In the genomic region with DNA sequence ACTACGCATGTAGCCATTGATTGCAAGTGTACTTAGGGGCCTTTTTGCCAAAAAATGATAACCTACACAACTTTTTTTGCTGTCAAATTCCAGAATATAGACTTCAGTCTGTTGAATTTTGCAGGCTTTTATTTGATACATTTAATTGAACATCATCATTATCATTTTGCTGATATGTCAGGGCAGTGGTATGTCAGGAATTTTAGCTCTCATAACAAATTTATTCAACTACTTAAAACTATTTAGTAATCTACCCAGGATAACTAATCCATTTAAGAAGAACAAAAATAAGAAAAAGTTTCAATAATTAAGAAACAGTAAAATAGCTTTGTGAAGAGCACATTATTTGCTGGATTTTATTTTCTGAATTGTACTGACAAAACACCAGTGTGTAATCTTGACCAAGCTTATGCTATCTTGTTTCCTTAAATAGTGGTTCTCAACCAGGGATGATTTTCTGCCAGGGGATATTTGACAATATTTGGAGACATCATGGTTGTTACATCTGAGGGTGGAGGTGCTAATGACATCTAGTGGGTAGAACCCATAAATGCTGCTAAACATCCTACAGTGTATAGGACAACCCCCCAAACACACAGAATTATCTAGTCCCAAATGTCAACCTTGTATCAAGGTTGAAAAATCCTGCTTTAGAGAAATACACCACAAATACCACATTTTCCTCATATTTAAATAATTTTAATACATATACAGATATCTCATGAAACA, we compare ENCODE assay signal across 16 cellular contexts. TPM values are rescaled to one million over a fixed set of nuclear protein-coding genes. Genes with fewer than 3 reads are reported as not detected.
A peak's percentile ranks its signal among the peaks of the same experiment; 100 is the strongest.
DNase-seq lines count a peak whose midpoint lies in the region; ATAC-seq and TF ChIP-seq lines count a peak whose summit lies in the region.
"Had no signal": no experiment of that assay in that cellular context is flagged by ENCODE, and none has a peak within 500 bp of the region (broad histone marks: within the 10 kb centered on the region; RNA-seq: fewer than 3 reads in every experiment).

No MANE protein-coding gene starts in this region.

- CTCF ChIA-PET in T-cell (lab: Charles Lee) = interaction anchor here in 1 of 2 donors (0.6 to 2.1 kb wide), 4 partner anchors 8 to 704 kb away, joined by 3 to 5 read pairs (median 4); partner anchors contain the start of gene TTN

- H3K4me3 ChIP-seq in choroid plexus epithelial cell (ENCODE audit: low read depth, low read length) = no peak overlapping the region
- H3K4me3 ChIP-seq in smooth muscle cell = no peak overlapping the region
- H3K4me3 ChIP-seq: tibial artery had no signal

- H3K79me2 ChIP-seq in smooth muscle cell (ENCODE audit: low read depth) = no peaks in the 10 kb centered on the region

- no peak overlapping the region for H2AFZ ChIP-seq in smooth muscle cell (ENCODE audit: low read depth)

- no peaks in the 10 kb centered on the region for H3K36me3 Mint-ChIP-seq in activated naive CD8-positive, alpha-beta T cell treated with anti-CD3 and anti-CD28 coated beads, Interleukin-2, amount 10 ng/mL, durations not matched to agents 7 days and 5 days
- H3K36me3 Mint-ChIP-seq in activated naive CD8-positive, alpha-beta T cell treated with anti-CD3 and anti-CD28 coated beads for 36 hours = peaks cover 6% of the 10 kb centered on the region
- H3K36me3 Mint-ChIP-seq in T-cell = peaks cover 10% of the 10 kb centered on the region

- no peaks in the 10 kb centered on the region for H3K4me1 ChIP-seq in smooth muscle cell (ENCODE audit: low read depth)

- POLR2A ChIA-PET in activated naive CD8-positive, alpha-beta T cell treated with anti-CD3 and anti-CD28 coated beads, Interleukin-2, amount 10 ng/mL, durations not matched to agents 7 days and 5 days (lab: Charles Lee) = no interaction called here
- POLR2A ChIA-PET in T-cell (lab: Charles Lee) = interaction anchor here in 1 of 2 donors (0.7 kb wide), 1 partner anchor 38 kb away, joined by 4 read pairs; no protein-coding TSS in a partner anchor

- no peak overlapping the region for H3K27ac Mint-ChIP-seq in activated naive CD8-positive, alpha-beta T cell treated with anti-CD3 and anti-CD28 coated beads, Interleukin-2, amount 10 ng/mL, durations not matched to agents 7 days and 5 days
- no peak overlapping the region for H3K27ac Mint-ChIP-seq in activated naive CD8-positive, alpha-beta T cell treated with anti-CD3 and anti-CD28 coated beads for 36 hours
- H3K27ac Mint-ChIP-seq in T-cell = no peak overlapping the region

- no peak overlapping the region for H3K4me3 Mint-ChIP-seq in activated naive CD8-positive, alpha-beta T cell treated with anti-CD3 and anti-CD28 coated beads, Interleukin-2, amount 10 ng/mL, durations not matched to agents 7 days and 5 days
- H3K4me3 Mint-ChIP-seq in activated naive CD8-positive, alpha-beta T cell treated with anti-CD3 and anti-CD28 coated beads for 36 hours = no peak overlapping the region
- H3K4me3 Mint-ChIP-seq in T-cell = no peak overlapping the region

- H3K27ac ChIP-seq in smooth muscle cell (ENCODE audit: low read depth) = peak overlapping the region; percentile 19
- H3K27ac ChIP-seq: tibial artery had no signal

- H3K4me2 ChIP-seq in smooth muscle cell = peak overlapping the region; percentile 75

- peak; percentile 61 for ATAC-seq in activated naive CD8-positive, alpha-beta T cell treated with anti-CD3 and anti-CD28 coated beads, Interleukin-2, amount 10 ng/mL, durations not matched to agents 7 days and 5 days (ENCODE audit: low read depth)
- ATAC-seq in HG03039 (IDR thresholded peaks at IDR 0.05; ENCODE audit: unreplicated experiment) = peak; percentile 24
- no peak for ATAC-seq in HG03095 (IDR thresholded peaks at IDR 0.05; ENCODE audit: unreplicated experiment)
- no peak for ATAC-seq in T-cell (replicated peaks in 1 of 4)
- ATAC-seq: HCT116 had no signal

- no peak for DNase-seq in activated naive CD8-positive, alpha-beta T cell treated with anti-CD3 and anti-CD28 coated beads, Interleukin-2, amount 10 ng/mL, durations not matched to agents 7 days and 5 days
- DNase-seq in activated naive CD8-positive, alpha-beta T cell treated with anti-CD3 and anti-CD28 coated beads for 36 hours = no peak
- DNase-seq in choroid plexus epithelial cell (ENCODE audit: low read depth) = peak; percentile 35
- DNase-seq in smooth muscle cell (lab: John Stamatoyannopoulos, UW; ENCODE audit: unreplicated experiment) = no peak
- DNase-seq in NCI-H345 treated with DMSO at 0.1 percent for 48 hours (lab: John Stamatoyannopoulos, UW; ENCODE audit: unreplicated experiment) = no peak
- DNase-seq in T-cell = no peak
- DNase-seq: effector CD8-positive, alpha-beta T cell; foreskin melanocyte; NCI-H1092 treated with DMSO at 0.1 percent for 48 hours; NCI-H510A treated with DMSO at 0.1 percent for 48 hours; RPMI8226; T1000; tibial artery had no signal

- no peaks in the 10 kb centered on the region for H3K27me3 Mint-ChIP-seq in activated naive CD8-positive, alpha-beta T cell treated with anti-CD3 and anti-CD28 coated beads, Interleukin-2, amount 10 ng/mL, durations not matched to agents 7 days and 5 days
- H3K27me3 Mint-ChIP-seq in activated naive CD8-positive, alpha-beta T cell treated with anti-CD3 and anti-CD28 coated beads for 36 hours = no peaks in the 10 kb centered on the region
- H3K27me3 Mint-ChIP-seq in T-cell = no peaks in the 10 kb centered on the region

- 39% methylated on average over 1 of the region's 1 CpG for WGBS in smooth muscle cell (ENCODE audit: low lambda C conversion rate)

- H3K9me3 ChIP-seq in smooth muscle cell (replicated peaks; ENCODE audit: low read depth) = no peaks in the 10 kb centered on the region
- H3K9me3 ChIP-seq: tibial artery had no signal

- TF ChIP-seq CTCF in choroid plexus epithelial cell (conservative IDR thresholded peaks at IDR 0.05; ENCODE audit: low read depth, low read length) (no peak), smooth muscle cell (IDR thresholded peaks at IDR 0.05; ENCODE audit: borderline replicate concordance, insufficient read depth, poor library complexity, severe bottlenecking) (no peak)

- H3K4me1 Mint-ChIP-seq in activated naive CD8-positive, alpha-beta T cell treated with anti-CD3 and anti-CD28 coated beads, Interleukin-2, amount 10 ng/mL, durations not matched to agents 7 days and 5 days = peaks cover 28% of the 10 kb centered on the region
- peaks cover 16% of the 10 kb centered on the region for H3K4me1 Mint-ChIP-seq in activated naive CD8-positive, alpha-beta T cell treated with anti-CD3 and anti-CD28 coated beads for 36 hours
- peaks cover 4 to 21% (median 12%) of the 10 kb centered on the region in 3 donors for H3K4me1 Mint-ChIP-seq in T-cell

- no peaks in the 10 kb centered on the region for H4K20me1 ChIP-seq in smooth muscle cell (ENCODE audit: low read depth)

- no peak overlapping the region for H3K9ac ChIP-seq in smooth muscle cell (ENCODE audit: low read depth)

- H3K36me3 ChIP-seq in smooth muscle cell (ENCODE audit: low read depth) = no peaks in the 10 kb centered on the region
- H3K36me3 ChIP-seq: tibial artery had no signal

- peaks cover 3% of the 10 kb centered on the region for H3K27me3 ChIP-seq in smooth muscle cell (ENCODE audit: low read depth)
- H3K27me3 ChIP-seq: tibial artery had no signal

- H3K9me3 Mint-ChIP-seq in activated naive CD8-positive, alpha-beta T cell treated with anti-CD3 and anti-CD28 coated beads, Interleukin-2, amount 10 ng/mL, durations not matched to agents 7 days and 5 days = no peaks in the 10 kb centered on the region
- H3K9me3 Mint-ChIP-seq in activated naive CD8-positive, alpha-beta T cell treated with anti-CD3 and anti-CD28 coated beads for 36 hours = no peaks in the 10 kb centered on the region
- no peaks in the 10 kb centered on the region for H3K9me3 Mint-ChIP-seq in T-cell

- no peaks in the 10 kb centered on the region for H3F3A ChIP-seq in smooth muscle cell (ENCODE audit: low read depth)

RNA-seq across cellular contexts. Expression of gene TTN, which starts 12.1 kb away (rescaled TPM):
- total RNA-seq in activated naive CD8-positive, alpha-beta T cell treated with anti-CD3 and anti-CD28 coated beads, Interleukin-2, amount 10 ng/mL, durations not matched to agents 7 days and 5 days = 10 to 100 TPM; 11.9 to 13.5 TPM
- 1 to 10 TPM; 1.8 to 2.2 TPM for total RNA-seq in activated naive CD8-positive, alpha-beta T cell treated with anti-CD3 and anti-CD28 coated beads for 36 hours
- total RNA-seq in smooth muscle cell (0.09 TPM in 1 of 2 replicates, not detected in the other), T-cell (10 to 100 TPM; 14.3 to 49.2 (median 15.7) TPM)
- 0.25 and 0.34 TPM in 2 replicates for polyA plus RNA-seq in smooth muscle cell

Comparison
In these comparisons a context has a peak if more than half of its experiments do, and no peak if none do; other contexts are left out.
1. ATAC-seq: peak in activated naive CD8-positive, alpha-beta T cell treated with anti-CD3 and anti-CD28 coated beads, Interleukin-2, amount 10 ng/mL, durations not matched to agents 7 days and 5 days (single experiment) and HG03039 (single experiment); none in HG03095 (single experiment) and T-cell (0 of 4).